In the genomic region with DNA sequence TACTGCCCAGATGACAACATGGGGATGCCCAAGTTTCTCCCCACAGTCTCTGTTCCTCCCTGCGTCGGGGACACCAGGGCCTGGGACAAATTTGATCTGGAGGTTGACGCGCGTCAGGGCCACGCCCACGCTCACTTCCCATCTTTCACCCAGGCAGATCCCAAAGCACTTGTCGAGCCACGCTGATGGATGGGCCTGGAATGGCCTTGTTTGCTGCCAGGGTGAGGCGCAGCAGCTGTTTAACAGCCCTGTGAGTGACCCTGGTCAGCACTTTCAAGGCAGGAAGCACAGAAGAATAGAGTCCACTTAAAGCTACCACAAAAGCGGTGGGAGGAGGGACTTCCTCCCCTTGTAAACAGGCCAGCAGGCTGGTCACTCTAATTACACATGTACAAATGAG, we compare ENCODE assay signal across 8 cellular contexts.
DNase-seq lines count a peak whose midpoint lies in the region; ATAC-seq, FAIRE-seq and TF ChIP-seq lines count a peak whose summit lies in the region.
"Had no signal": no experiment of that assay in that cellular context is flagged by ENCODE, and none has a peak within 500 bp of the region (broad histone marks: within the 10 kb centered on the region; RNA-seq: fewer than 3 reads in every experiment).

No MANE protein-coding gene starts in this region.

- H3K56ac ChIP-seq in H1 (replicated peaks; ENCODE audit: insufficient read length, low read depth, low read length): no peak overlapping the region

- no peak overlapping the region for H2BK120ac ChIP-seq in H1 (replicated peaks; ENCODE audit: low read depth, low read length)

- no peak overlapping the region for H2BK15ac ChIP-seq in H1 (ENCODE audit: low read length)

- peaks cover 13% of the 10 kb centered on the region for H3K79me1 ChIP-seq in H1 (ENCODE audit: low read depth, low read length)

- peaks cover 0 to 2% of the 10 kb centered on the region in 2 experiments; a peak in 1 of 4 replicates for H3K79me2 ChIP-seq in H1 (ENCODE audit: control insufficient read depth in 1 of 2, insufficient read depth in 2 of 2, low read length in 2 of 2)

- peaks cover 15 to 40% (median 29%) of the 10 kb centered on the region in 4 experiments for H3K4me1 ChIP-seq in H1 (replicated peaks in 1 of 4; ENCODE audit: control insufficient read depth in 3 of 4, insufficient read depth in 4 of 4, low read length in 3 of 4)
- peaks cover 7% of the 10 kb centered on the region for H3K4me1 ChIP-seq in mucosa of descending colon (ENCODE audit: low read depth)
- peaks cover 0 to 12% (median 0%) of the 10 kb centered on the region in 4 donors for H3K4me1 ChIP-seq in transverse colon

- peak overlapping the region; percentile 9; the same call in 1 of the 2 replicates for H3K18ac ChIP-seq in H1 (ENCODE audit: extremely low read depth, low read length)

- H3K9ac ChIP-seq in H1 (replicated peaks in 1 of 4; ENCODE audit: extremely low read depth in 1 of 4, low read depth in 3 of 4, low read length in 3 of 4): no peak overlapping the region

- H3K27ac ChIP-seq in H1 (ENCODE audit: low read depth, low read length) (no peak overlapping the region), transverse colon (peak overlapping the region; percentile 53 to 64 (median 58))

- intact Hi-C loops in mucosa of descending colon (cut with DNase I, micrococcal nuclease) (no loop called here), transverse colon (cut with DNase I; ENCODE audit: low total_unique reads) (no loop called here)

- H3K36me3 ChIP-seq in H1 (ENCODE audit: control insufficient read depth in 2 of 4, insufficient read depth in 4 of 4, low read length in 3 of 4) (no peaks in the 10 kb centered on the region), mucosa of descending colon (ENCODE audit: low read depth) (no peaks in the 10 kb centered on the region), transverse colon (no peaks in the 10 kb centered on the region)

- H3K4me3 ChIP-seq in H1 (ENCODE audit: extremely low read depth in 1 of 4, insufficient read depth in 2 of 4, low read depth in 3 of 4, low read length in 4 of 4) (no peak overlapping the region), mucosa of descending colon (no peak overlapping the region), transverse colon (no peak overlapping the region)

- WGBS in H1 (ENCODE audit: extremely low coverage in 1 of 2, insufficient coverage in 1 of 2, insufficient read length in 1 of 2, insufficient replicate concordance in 2 of 2, low coverage in 1 of 2, low lambda C conversion rate in 2 of 2, missing lambda C conversion rate in 1 of 2), 2 experiments: 93% methylated on average over 11 of the region's 11 CpGs; no CpG with 5 or more reads in 1 of the 2 experiments
- WGBS in transverse colon (ENCODE audit: low coverage in 1 of 2), 2 donors: 81 to 93% methylated on average over 3 to 11 of the region's 11 CpGs

- H2BK12ac ChIP-seq in H1 (ENCODE audit: low read depth, low read length): no peak overlapping the region

- TF ChIP-seq POLR2A in H1 (IDR thresholded peaks at IDR 0.05; ENCODE audit: control extremely low read depth in 1 of 2, low read depth in 2 of 2, low read length in 2 of 2) (no peak), transverse colon (IDR thresholded peaks at IDR 0.05) (no peak)

- DNase-seq in NCI-H2227 (lab: John Stamatoyannopoulos, UW; ENCODE audit: unreplicated experiment) (peak; percentile 68), H1 (ENCODE audit: low read depth in 1 of 2, low spot score in 2 of 2) (no peak), mucosa of descending colon (peak; percentile 39 to 74 (median 51)), transverse colon (peak; percentile 44), HuH-7 (ENCODE audit: low spot score) (no peak), HUDEP-2 (lab: John Stamatoyannopoulos, UW; ENCODE audit: unreplicated experiment in 76 of 76) (no peak)
- no peak for DNase-seq in activated naive CD4-positive, alpha-beta T cell treated with Interleukin-2 at 50 U/mL for 16 hours
- DNase-seq: activated CD8-positive, alpha-beta memory T cell treated with anti-CD3 and anti-CD28 coated beads for 24 hours had no signal

- no peak overlapping the region for H4K91ac ChIP-seq in H1 (replicated peaks; ENCODE audit: insufficient read length, low read length)

- H2BK5ac ChIP-seq in H1 (ENCODE audit: low read depth, low read length): no peak overlapping the region; the same call in 1 of the 2 replicates

- no peaks in the 10 kb centered on the region for H4K20me1 ChIP-seq in H1 (replicated peaks in 1 of 2; ENCODE audit: control insufficient read depth in 1 of 2, insufficient read depth in 2 of 2, low read length in 2 of 2)

- no peak overlapping the region for H4K8ac ChIP-seq in H1 (ENCODE audit: extremely low read depth, insufficient read depth, low read length)

- no peak overlapping the region for H3K4ac ChIP-seq in H1 (replicated peaks; ENCODE audit: insufficient read length, low read depth, low read length)

- H2BK20ac ChIP-seq in H1 (ENCODE audit: low read length): no peak overlapping the region

- no peaks in the 10 kb centered on the region for H3K23me2 ChIP-seq in H1 (ENCODE audit: low read depth, low read length)

- CTCF ChIA-PET in H1 (lab: Charles Lee; ENCODE audit: partially characterized antibody): interaction anchor here (1.0 kb wide), 1 partner anchor 57 kb away, joined by 3 read pairs; no protein-coding TSS in a partner anchor

- no peak overlapping the region for H2AK5ac ChIP-seq in H1 (ENCODE audit: low read depth, low read length)

- H2AFZ ChIP-seq in H1 (ENCODE audit: low read length): no peak overlapping the region

- H3K23ac ChIP-seq in H1 (ENCODE audit: insufficient read length): no peak overlapping the region

- in situ Hi-C loops in transverse colon (cut with MboI; ENCODE audit: low pct_ligation_motif_present in 1 of 4, low pct_unique_long_range_greater_than_20kb in 1 of 4, low sequenced_read_pairs in 3 of 4): no loop called here

- no peak; a peak in 1 of 4 replicates for TF ChIP-seq RAD21 in H1 (IDR thresholded peaks at IDR 0.05 in 1 of 2, conservative IDR thresholded peaks at IDR 0.05 in 1 of 2; ENCODE audit: low read depth in 2 of 2, low read length in 2 of 2)

- peak; percentile 58 for ATAC-seq in mucosa of descending colon

- TF ChIP-seq EP300 in H1 (IDR thresholded peaks at IDR 0.05; ENCODE audit: borderline replicate concordance in 1 of 2, low read depth in 2 of 2, low read length in 2 of 2) (no peak), transverse colon (IDR thresholded peaks at IDR 0.05; ENCODE audit: low read depth) (peak; percentile 27)

- no peaks in the 10 kb centered on the region for H3K9me3 ChIP-seq in H1 (ENCODE audit: insufficient read depth in 2 of 2, low read depth in 1 of 2, low read length in 1 of 2)
- no peaks in the 10 kb centered on the region for H3K9me3 ChIP-seq in mucosa of descending colon
- H3K9me3 ChIP-seq in transverse colon: no peaks in the 10 kb centered on the region

- no peak for TF ChIP-seq CTCF in H1 (IDR thresholded peaks at IDR 0.05; ENCODE audit: control extremely low read depth in 1 of 3, insufficient read depth in 1 of 3, low read depth in 1 of 3, low read length in 3 of 3)
- TF ChIP-seq CTCF in mucosa of descending colon (IDR thresholded peaks at IDR 0.05): no peak
- no peak for TF ChIP-seq CTCF in transverse colon (IDR thresholded peaks at IDR 0.05)

- POLR2A ChIA-PET in H1 (lab: Charles Lee; ENCODE audit: partially characterized antibody): no interaction called here

- H3K4me2 ChIP-seq in H1 (ENCODE audit: insufficient read depth in 1 of 2, low read depth in 2 of 2, low read length in 2 of 2): no peak overlapping the region

- H3K14ac ChIP-seq in H1 (ENCODE audit: insufficient read length): no peak overlapping the region

- FAIRE-seq in H1 (lab: Jason Lieb, UNC): no peak

- H4K5ac ChIP-seq in H1 (ENCODE audit: insufficient read length, low read depth, low read length): no peak overlapping the region

- H3K27me3 ChIP-seq in H1 (replicated peaks in 1 of 4; ENCODE audit: control insufficient read depth in 3 of 4, extremely low read depth in 1 of 4, insufficient read depth in 3 of 4, low read length in 3 of 4) (no peaks in the 10 kb centered on the region), transverse colon (no peaks in the 10 kb centered on the region)

TF ChIP-seq in H1, 55 proteins besides CTCF, POLR2A, EP300 and RAD21:
- TF ChIP-seq, protein P1, sequence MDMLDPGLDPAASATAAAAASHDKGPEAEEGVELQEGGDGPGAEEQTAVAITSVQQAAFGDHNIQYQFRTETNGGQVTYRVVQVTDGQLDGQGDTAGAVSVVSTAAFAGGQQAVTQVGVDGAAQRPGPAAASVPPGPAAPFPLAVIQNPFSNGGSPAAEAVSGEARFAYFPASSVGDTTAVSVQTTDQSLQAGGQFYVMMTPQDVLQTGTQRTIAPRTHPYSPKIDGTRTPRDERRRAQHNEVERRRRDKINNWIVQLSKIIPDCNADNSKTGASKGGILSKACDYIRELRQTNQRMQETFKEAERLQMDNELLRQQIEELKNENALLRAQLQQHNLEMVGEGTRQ (IDR thresholded peaks at IDR 0.05; ENCODE audit: low read length): no peak
- no peak for TF ChIP-seq RFX5 (IDR thresholded peaks at IDR 0.05; ENCODE audit: borderline replicate concordance, low read depth, low read length)
- TF ChIP-seq SP2 (IDR thresholded peaks at IDR 0.05; ENCODE audit: low read length): no peak
- no peak for TF ChIP-seq SP4 (IDR thresholded peaks at IDR 0.05; ENCODE audit: low read length)
- no peak for TF ChIP-seq NRF1 (IDR thresholded peaks at IDR 0.05; ENCODE audit: low read depth, low read length)
- TF ChIP-seq GABPA (IDR thresholded peaks at IDR 0.05; ENCODE audit: borderline replicate concordance, insufficient read depth, low read length): no peak
- no peak for TF ChIP-seq ASH2L (IDR thresholded peaks at IDR 0.05; ENCODE audit: low read length)
- TF ChIP-seq SUZ12 (IDR thresholded peaks at IDR 0.05; ENCODE audit: low read length): no peak
- no peak for TF ChIP-seq SRF (IDR thresholded peaks at IDR 0.05; ENCODE audit: low read depth, low read length)

Comparison
In these comparisons a context has a peak if more than half of its experiments do, and no peak if none do; other contexts are left out.
1. DNase-seq: peak in NCI-H2227 (single experiment), mucosa of descending colon (3 of 3) and transverse colon (single experiment); none in H1 (0 of 2), HuH-7 (single experiment), HUDEP-2 (0 of 76) and activated naive CD4-positive, alpha-beta T cell treated with Interleukin-2 at 50 U/mL for 16 hours (single experiment).